In the genomic region with DNA sequence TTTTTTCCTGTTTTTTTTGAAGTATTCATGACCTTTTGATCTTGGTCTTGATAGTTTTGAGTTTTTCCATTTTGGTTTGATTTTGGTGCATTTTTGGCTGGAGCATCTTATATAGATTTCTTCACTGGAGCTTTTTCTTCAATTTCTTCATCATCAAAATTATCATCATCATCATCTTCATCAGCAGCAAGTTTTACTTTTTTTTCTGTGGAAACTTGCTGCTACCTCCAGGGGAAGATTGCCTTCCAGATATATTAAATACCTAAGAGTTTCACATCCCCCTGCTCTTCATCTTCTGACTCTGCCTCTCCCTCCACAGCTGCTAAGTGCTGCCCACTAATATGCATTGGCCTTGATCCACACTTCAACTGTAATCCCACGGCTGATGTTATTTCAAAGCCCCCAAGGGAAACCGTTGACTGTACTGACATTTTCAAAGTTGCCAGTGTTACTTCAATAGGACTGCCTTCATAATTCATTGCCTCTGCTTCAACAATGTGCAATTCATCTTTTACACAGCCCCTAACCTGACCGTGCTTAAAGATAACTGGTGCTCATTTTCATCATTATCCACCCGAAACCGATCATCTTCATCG, we compare ENCODE assay signal across 17 cellular contexts.
"Had no signal": no experiment of that assay in that cellular context is flagged by ENCODE, and none has a peak within 500 bp of the region (broad histone marks: within the 10 kb centered on the region; RNA-seq: fewer than 3 reads in every experiment).

No MANE protein-coding gene starts in this region.

- H2AFZ ChIP-seq: neural progenitor cell had no signal

- H3K4me2 ChIP-seq: neural progenitor cell had no signal

- ATAC-seq: activated CD8-positive, alpha-beta T cell treated with anti-CD3 and anti-CD28 coated beads for 36 hours; activated naive CD8-positive, alpha-beta T cell treated with anti-CD3 and anti-CD28 coated beads, Interleukin-2, amount 50 U/mL, for 24 hours; effector memory CD8-positive, alpha-beta T cell; gastrocnemius medialis; stimulated activated naive B cell treated with anti-CD40 and anti-IgM and Interleukin-4, amounts not matched to agents 10 μg/mL and 1 μg/mL and 100 μg/mL, for 72 hours had no signal

- H3K4me1 ChIP-seq: neural progenitor cell, spleen, thyroid gland had no signal

- H3K9me3 ChIP-seq: gastrocnemius medialis, ovary, sigmoid colon, spleen, thyroid gland had no signal

- H3K36me3 ChIP-seq: cardiac muscle cell, gastrocnemius medialis, neural progenitor cell, ovary, sigmoid colon, spleen, thyroid gland had no signal

- H3K27ac ChIP-seq: cardiac muscle cell, gastrocnemius medialis, neural progenitor cell, ovary, sigmoid colon, spleen, thyroid gland had no signal

- H3K27me3 ChIP-seq: cardiac muscle cell, gastrocnemius medialis, neural progenitor cell, ovary, sigmoid colon, spleen, thyroid gland had no signal

- H3K9ac ChIP-seq: neural progenitor cell had no signal

- DNase-seq: activated CD4-positive, alpha-beta T cell treated with anti-CD3 and anti-CD28 coated beads, Interleukin-2, amount 10 ng/mL, durations not matched to agents 24 days and 14 days; activated CD8-positive, alpha-beta T cell treated with anti-CD3 and anti-CD28 coated beads for 36 hours; activated naive CD4-positive, alpha-beta T cell treated with anti-CD3 and anti-CD28 coated beads for 36 hours; activated naive CD8-positive, alpha-beta T cell treated with anti-CD3 and anti-CD28 coated beads, Interleukin-2, amount 50 U/mL, for 24 hours; activated T-cell treated with anti-CD3 and anti-CD28 coated beads, Interleukin-2, amount 50 U/mL, for 1 hour; effector memory CD8-positive, alpha-beta T cell; gastrocnemius medialis; head of caudate nucleus; naive B cell; ovary; sigmoid colon; spleen; stimulated activated naive B cell treated with anti-CD40 and anti-IgM and Interleukin-4, amounts not matched to agents 10 μg/mL and 1 μg/mL and 100 μg/mL, for 72 hours; T-helper 1 cell; thyroid gland had no signal

- H3K4me3 ChIP-seq: cardiac muscle cell, gastrocnemius medialis, neural progenitor cell, ovary, sigmoid colon, spleen, thyroid gland had no signal
